In the genomic region with DNA sequence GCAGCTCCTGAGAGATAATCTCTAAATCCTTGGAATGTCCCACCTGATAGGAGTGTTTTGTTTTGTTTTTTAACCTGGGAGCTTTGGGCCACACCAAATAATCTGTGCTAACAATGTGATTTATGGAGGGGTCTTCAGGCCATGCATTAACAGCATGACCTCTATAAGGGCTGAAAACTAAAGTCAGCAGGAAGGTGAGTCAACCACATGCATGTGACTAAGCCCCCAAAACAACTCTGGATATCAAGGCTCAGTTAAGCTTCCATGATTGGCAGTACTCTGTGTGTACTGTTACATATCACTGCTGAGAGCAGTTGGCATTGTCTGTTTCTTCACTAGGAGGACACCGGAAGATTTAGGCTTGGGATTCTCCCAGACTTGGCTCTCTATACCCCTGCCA, we compare ENCODE assay signal across 28 cellular contexts. TPM values are rescaled to one million over a fixed set of nuclear protein-coding genes. Genes with fewer than 3 reads are reported as not detected.
A peak's percentile ranks its signal among the peaks of the same experiment; 100 is the strongest.
DNase-seq lines count a peak whose midpoint lies in the region; ATAC-seq and TF ChIP-seq lines count a peak whose summit lies in the region.
"Had no signal": no experiment of that assay in that cellular context is flagged by ENCODE, and none has a peak within 500 bp of the region (broad histone marks: within the 10 kb centered on the region; RNA-seq: fewer than 3 reads in every experiment).

No MANE protein-coding gene starts in this region.

- H3K4me3 Mint-ChIP-seq in Caco-2 (ENCODE audit: unreplicated experiment) = no peak overlapping the region
- no peak overlapping the region for H3K4me3 Mint-ChIP-seq in stimulated activated naive CD8-positive, alpha-beta T cell treated with anti-CD3 and anti-CD28 coated beads, Interleukin-15, amount 100 ng/mL, for 72 hours
- H3K4me3 Mint-ChIP-seq: activated naive CD8-positive, alpha-beta T cell treated with anti-CD3 and anti-CD28 coated beads, Interleukin-2, amount 50 U/mL, for 24 hours; activated T-cell treated with anti-CD3 and anti-CD28 coated beads, Interleukin-2, amount 50 U/mL, for 24 hours; nephron had no signal

- no peak overlapping the region for H4K8ac ChIP-seq in mesendoderm (ENCODE audit: low read depth, low read length)

- no peak overlapping the region for H4K5ac ChIP-seq in mesendoderm (ENCODE audit: low read length)

- H3K27ac ChIP-seq in SJCRH30 (peak overlapping the region; percentile 50), mesendoderm (ENCODE audit: low read depth, low read length) (peak overlapping the region; percentile 10), PC-3 (ENCODE audit: low read length) (no peak overlapping the region)
- H3K27ac ChIP-seq: BLaER1, body of pancreas, left lung, upper lobe of right lung had no signal

- CTCF ChIA-PET in Caco-2 (lab: Charles Lee) = interaction anchor here (0.6 to 1.2 kb wide), 4 partner anchors 18 to 231 kb away, joined by 3 to 17 read pairs (median 6); a partner anchor contains a TSS
- CTCF ChIA-PET in PC-3 (lab: Charles Lee) = no interaction called here

- no CpG with 5 or more reads among the region's 1 CpG for WGBS in mesendoderm (ENCODE audit: extremely low coverage, insufficient coverage, low lambda C conversion rate)

- TF ChIP-seq CTCF in Caco-2 (IDR thresholded peaks at IDR 0.05; ENCODE audit: insufficient read depth in 1 of 2, low read depth in 1 of 2, low read length in 1 of 2, severe bottlenecking in 1 of 2, unreplicated experiment in 1 of 2) = no peak
- no peak for TF ChIP-seq CTCF in BE2C (IDR thresholded peaks at IDR 0.05; ENCODE audit: low read depth, low read length)
- TF ChIP-seq CTCF in PC-3 (conservative IDR thresholded peaks at IDR 0.05; ENCODE audit: low read depth, low read length) = no peak

- H3K27me3 Mint-ChIP-seq in Caco-2 (ENCODE audit: insufficient read depth, unreplicated experiment) = no peaks in the 10 kb centered on the region
- H3K27me3 Mint-ChIP-seq in stimulated activated naive CD8-positive, alpha-beta T cell treated with anti-CD3 and anti-CD28 coated beads, Interleukin-15, amount 100 ng/mL, for 72 hours = no peaks in the 10 kb centered on the region
- H3K27me3 Mint-ChIP-seq: activated T-cell treated with anti-CD3 and anti-CD28 coated beads, Interleukin-2, amount 50 U/mL, for 24 hours had no signal

- peak overlapping the region; percentile 46 for H3K27ac Mint-ChIP-seq in Caco-2 (ENCODE audit: unreplicated experiment)
- H3K27ac Mint-ChIP-seq in stimulated activated naive CD8-positive, alpha-beta T cell treated with anti-CD3 and anti-CD28 coated beads, Interleukin-15, amount 100 ng/mL, for 72 hours = no peak overlapping the region
- H3K27ac Mint-ChIP-seq: activated naive CD8-positive, alpha-beta T cell treated with anti-CD3 and anti-CD28 coated beads, Interleukin-2, amount 50 U/mL, for 24 hours; activated T-cell treated with anti-CD3 and anti-CD28 coated beads, Interleukin-2, amount 50 U/mL, for 24 hours; nephron had no signal

- no peak overlapping the region for H2AFZ ChIP-seq in PC-3 (ENCODE audit: low read length)

- peaks cover 17% of the 10 kb centered on the region for H3K79me1 ChIP-seq in mesendoderm (ENCODE audit: low read length)

- no peak overlapping the region for H3K23ac ChIP-seq in mesendoderm (ENCODE audit: low read length)

- no peaks in the 10 kb centered on the region for H3K9me3 ChIP-seq in Caco-2
- peaks cover 11% of the 10 kb centered on the region for H3K9me3 ChIP-seq in SJCRH30 (replicated peaks)
- H3K9me3 ChIP-seq in BE2C = no peaks in the 10 kb centered on the region
- H3K9me3 ChIP-seq in PC-3 (ENCODE audit: low read length) = no peaks in the 10 kb centered on the region
- H3K9me3 ChIP-seq: BLaER1, body of pancreas, left lung, upper lobe of right lung had no signal

- H3K4me1 Mint-ChIP-seq in Caco-2 (ENCODE audit: low read depth, unreplicated experiment) = peaks cover 18% of the 10 kb centered on the region
- H3K4me1 Mint-ChIP-seq in stimulated activated naive CD8-positive, alpha-beta T cell treated with anti-CD3 and anti-CD28 coated beads, Interleukin-15, amount 100 ng/mL, for 72 hours = peaks cover 6% of the 10 kb centered on the region
- H3K4me1 Mint-ChIP-seq: activated naive CD8-positive, alpha-beta T cell treated with anti-CD3 and anti-CD28 coated beads, Interleukin-2, amount 50 U/mL, for 24 hours; nephron had no signal

- H3K4me1 ChIP-seq in Caco-2 = peaks cover 10% of the 10 kb centered on the region
- peaks cover 16% of the 10 kb centered on the region for H3K4me1 ChIP-seq in SJCRH30
- peaks cover 8% of the 10 kb centered on the region for H3K4me1 ChIP-seq in mesendoderm (ENCODE audit: control insufficient read depth, low read depth, low read length)
- H3K4me1 ChIP-seq in BE2C = no peaks in the 10 kb centered on the region
- H3K4me1 ChIP-seq in PC-3 (ENCODE audit: insufficient read depth, low read length) = 0 out of 2 replicates have a peak, but pooled peaks cover 3% of the 10 kb centered on the region
- H3K4me1 ChIP-seq: body of pancreas, left lung, upper lobe of right lung had no signal

- H3K36me3 ChIP-seq in Caco-2 (ENCODE audit: control insufficient read depth, insufficient read depth, low read length) = no peaks in the 10 kb centered on the region
- peaks cover 10% of the 10 kb centered on the region for H3K36me3 ChIP-seq in SJCRH30
- H3K36me3 ChIP-seq in mesendoderm (ENCODE audit: control insufficient read depth, insufficient read depth, low read length) = no peaks in the 10 kb centered on the region
- H3K36me3 ChIP-seq in BE2C = no peaks in the 10 kb centered on the region
- H3K36me3 ChIP-seq in PC-3 (ENCODE audit: low read depth, low read length) = 0 out of 2 replicates have a peak, but pooled peaks cover 3% of the 10 kb centered on the region
- H3K36me3 ChIP-seq: left lung, upper lobe of right lung had no signal

- H3K56ac ChIP-seq in mesendoderm (ENCODE audit: low read length) = no peak overlapping the region

- peak overlapping the region; percentile 5 for H3K4me2 ChIP-seq in mesendoderm (ENCODE audit: low read length)
- H3K4me2 ChIP-seq in PC-3 (ENCODE audit: low read length) = no peak overlapping the region
- H3K4me2 ChIP-seq: BLaER1 had no signal

- POLR2A ChIA-PET in Caco-2 (lab: Charles Lee) = interaction anchor here (0.6 kb wide), 1 partner anchor 428 kb away, joined by 3 read pairs; no protein-coding TSS in a partner anchor
- POLR2A ChIA-PET in PC-3 (lab: Charles Lee; ENCODE audit: unreplicated experiment) = interaction anchor here (0.5 kb wide), 2 partner anchors 146 to 149 kb away, joined by 4 read pairs; a partner anchor contains a TSS

- no peak overlapping the region for H2AK5ac ChIP-seq in mesendoderm (ENCODE audit: low read length)

- peak in 1 of 2 experiments; percentile 30 for DNase-seq in Caco-2
- peak; percentile 18 for DNase-seq in HCEC 1CT
- DNase-seq in SJCRH30 = peak; percentile 42 to 74
- peak; percentile 97 for DNase-seq in mesendoderm
- no peak for DNase-seq in stimulated activated naive CD8-positive, alpha-beta T cell treated with anti-CD3 and anti-CD28 coated beads, Interleukin-15, amount 100 ng/mL, for 72 hours
- no peak for DNase-seq in BE2C
- no peak for DNase-seq in COLO668 (lab: John Stamatoyannopoulos, UW; ENCODE audit: unreplicated experiment)
- no peak for DNase-seq in PC-3
- DNase-seq: activated CD4-positive, alpha-beta T cell treated with anti-CD3 and anti-CD28 coated beads for 4 hours; activated gamma-delta T cell treated with Interleukin-2 at 50 U/mL for 16 hours; activated naive CD8-positive, alpha-beta T cell treated with anti-CD3 and anti-CD28 coated beads, Interleukin-2, amount 50 U/mL, for 24 hours; activated T-cell treated with anti-CD3 and anti-CD28 coated beads, Interleukin-2, amount 50 U/mL, for 24 hours; body of pancreas; effector CD4-positive, alpha-beta T cell; foreskin melanocyte; H7; left lung; midbrain; MM.1S; NCI-H1417 treated with DMSO at 0.1 percent for 48 hours; NCI-H2107; NCI-H510A; RPMI8226; stimulated activated CD8-positive, alpha-beta memory T cell treated with anti-CD3 and anti-CD28 coated beads, Interleukin-4, amount 100 ng/mL, for 48 hours; T-helper 2 cell; upper lobe of right lung had no signal

- peak overlapping the region; percentile 80 for H3K18ac ChIP-seq in mesendoderm (ENCODE audit: low read length)

- H2BK120ac ChIP-seq in mesendoderm (ENCODE audit: low read depth, low read length) = no peak overlapping the region

- no peak overlapping the region for H2BK5ac ChIP-seq in mesendoderm (ENCODE audit: low read length)

- peaks cover 4% of the 10 kb centered on the region for H3K36me3 Mint-ChIP-seq in Caco-2 (ENCODE audit: insufficient read depth, unreplicated experiment)

- no peak overlapping the region for H3K4me3 ChIP-seq in Caco-2 (ENCODE audit: low read depth, low read length)
- H3K4me3 ChIP-seq in SJCRH30 = no peak overlapping the region
- no peak overlapping the region for H3K4me3 ChIP-seq in mesendoderm (ENCODE audit: low read length)
- H3K4me3 ChIP-seq in BE2C (ENCODE audit: low read depth, low read length) = no peak overlapping the region
- H3K4me3 ChIP-seq in PC-3 (ENCODE audit: low read length) = no peak overlapping the region
- H3K4me3 ChIP-seq: BLaER1, body of pancreas, left lung, upper lobe of right lung had no signal

- H3K9me3 Mint-ChIP-seq in Caco-2 (ENCODE audit: unreplicated experiment) = no peaks in the 10 kb centered on the region
- no peaks in the 10 kb centered on the region for H3K9me3 Mint-ChIP-seq in stimulated activated naive CD8-positive, alpha-beta T cell treated with anti-CD3 and anti-CD28 coated beads, Interleukin-15, amount 100 ng/mL, for 72 hours
- H3K9me3 Mint-ChIP-seq: activated naive CD8-positive, alpha-beta T cell treated with anti-CD3 and anti-CD28 coated beads, Interleukin-2, amount 50 U/mL, for 24 hours; activated T-cell treated with anti-CD3 and anti-CD28 coated beads, Interleukin-2, amount 50 U/mL, for 24 hours; nephron had no signal

- no peaks in the 10 kb centered on the region for H3K9me2 ChIP-seq in PC-3 (replicated peaks; ENCODE audit: low read length)

- H3F3A ChIP-seq in PC-3 (ENCODE audit: low read length, unreplicated experiment) = no peaks in the 10 kb centered on the region

- intact Hi-C loops in Caco-2 (cut with micrococcal nuclease; ENCODE audit: unreplicated experiment) (no loop called here), PC-3 (cut with micrococcal nuclease) (no loop called here)

- H3K9ac ChIP-seq in mesendoderm (ENCODE audit: low read length) (no peak overlapping the region), PC-3 (ENCODE audit: low read length) (no peak overlapping the region)
- H3K9ac ChIP-seq: BLaER1 had no signal

- H4K20me1 ChIP-seq in PC-3 (ENCODE audit: low read length) = peaks cover 15% of the 10 kb centered on the region; the same call in 1 of the 2 replicates
- H4K20me1 ChIP-seq: BLaER1 had no signal

- no peak overlapping the region for H2BK15ac ChIP-seq in mesendoderm (replicated peaks; ENCODE audit: low read depth)

- BruUV-seq in Caco-2 (replicated peaks; lab: Mats Ljungman, UMichigan) (no TSS peak), PC-3 (replicated peaks; lab: Mats Ljungman, UMichigan) (no TSS peak)

- no peak for ATAC-seq in stimulated activated naive CD8-positive, alpha-beta T cell treated with anti-CD3 and anti-CD28 coated beads, Interleukin-15, amount 100 ng/mL, for 72 hours
- no peak for ATAC-seq in PC-3
- ATAC-seq: activated naive CD8-positive, alpha-beta T cell treated with anti-CD3 and anti-CD28 coated beads, Interleukin-2, amount 50 U/mL, for 24 hours; body of pancreas; left lung; upper lobe of right lung had no signal

- peaks cover 27% of the 10 kb centered on the region for H3K79me2 ChIP-seq in mesendoderm (ENCODE audit: control insufficient read depth, insufficient read depth, low read length)
- peaks cover 94% of the 10 kb centered on the region for H3K79me2 ChIP-seq in PC-3 (ENCODE audit: low read length)

- H3K27me3 ChIP-seq in Caco-2 (replicated peaks; ENCODE audit: control insufficient read depth, insufficient read depth, low read length) = no peaks in the 10 kb centered on the region
- H3K27me3 ChIP-seq in SJCRH30 = no peaks in the 10 kb centered on the region
- no peaks in the 10 kb centered on the region for H3K27me3 ChIP-seq in mesendoderm (ENCODE audit: insufficient read depth, low read length, poor library complexity)
- no peaks in the 10 kb centered on the region for H3K27me3 ChIP-seq in BE2C
- no peaks in the 10 kb centered on the region for H3K27me3 ChIP-seq in PC-3 (ENCODE audit: low read length)
- H3K27me3 ChIP-seq: BLaER1, body of pancreas, left lung, upper lobe of right lung had no signal

- H3K4ac ChIP-seq in mesendoderm (ENCODE audit: low read depth, low read length) = no peak overlapping the region

RNA-seq across cellular contexts. Expression of a gene that starts 10.7 kb away (rescaled TPM):
- 12.3 and 16.8 TPM in 2 replicates for total RNA-seq in Caco-2 (2022)
- total RNA-seq in SJCRH30 (2014; rRNA removed; shearing (Covaris generic)) = 28.9 and 34.3 TPM in 2 replicates
- polyA plus RNA-seq in mesendoderm (2013, experiment 1 of 2) = 17.7 TPM
- 17.8 TPM for polyA plus RNA-seq in mesendoderm (2013, experiment 2 of 2)
- 3.3 TPM for polyA plus RNA-seq in BE2C (2012; ENCODE audit: insufficient read depth, insufficient read length, low read depth)
- 17.6 and 22.2 TPM in 2 replicates for total RNA-seq in PC-3 (2014; rRNA removed)
- total RNA-seq: body of pancreas, upper lobe of right lung had no signal

RNA-seq across cellular contexts. Expression of a gene that starts 27.0 kb away (rescaled TPM):
- total RNA-seq in Caco-2 (2022) (22.3 and 26.0 TPM in 2 replicates), PC-3 (2014; rRNA removed) (6.4 and 7.2 TPM in 2 replicates)
- total RNA-seq in SJCRH30 (2014; rRNA removed; shearing (Covaris generic)) = 2.1 and 2.4 TPM in 2 replicates
- 3.7 TPM for polyA plus RNA-seq in mesendoderm (2013, experiment 1 of 2)
- polyA plus RNA-seq in mesendoderm (2013, experiment 2 of 2) = 3.5 TPM
- 3.8 TPM for polyA plus RNA-seq in BE2C (2012; ENCODE audit: insufficient read depth, insufficient read length, low read depth)

RNA-seq across cellular contexts. Expression of a gene that starts 28.8 kb away (rescaled TPM):
- total RNA-seq in Caco-2 (2022) (23.5 and 26.2 TPM in 2 replicates), PC-3 (2014; rRNA removed) (32.3 and 35.6 TPM in 2 replicates)
- 47.9 and 49.9 TPM in 2 replicates for total RNA-seq in SJCRH30 (2014; rRNA removed; shearing (Covaris generic))
- 12.5 TPM for polyA plus RNA-seq in mesendoderm (2013, experiment 1 of 2)
- polyA plus RNA-seq in mesendoderm (2013, experiment 2 of 2) = 12.9 TPM
- 46.7 TPM for polyA plus RNA-seq in BE2C (2012; ENCODE audit: insufficient read depth, insufficient read length, low read depth)

RNA-seq across cellular contexts. Expression of a gene that starts 48.5 kb away (rescaled TPM):
- total RNA-seq in Caco-2 (2022) (58.3 and 60.6 TPM in 2 replicates), PC-3 (2014; rRNA removed) (38.6 and 43.7 TPM in 2 replicates)
- total RNA-seq in SJCRH30 (2014; rRNA removed; shearing (Covaris generic)) = 63.1 and 64.3 TPM in 2 replicates
- 58.2 TPM for polyA plus RNA-seq in mesendoderm (2013, experiment 1 of 2)
- 57.4 TPM for polyA plus RNA-seq in mesendoderm (2013, experiment 2 of 2)
- 19.0 TPM for polyA plus RNA-seq in BE2C (2012; ENCODE audit: insufficient read depth, insufficient read length, low read depth)

RNA-seq across cellular contexts. Expression of a gene that starts 57.7 kb away (rescaled TPM):
- total RNA-seq in Caco-2 (2022) (188 and 207 TPM in 2 replicates), PC-3 (2014; rRNA removed) (177 and 206 TPM in 2 replicates)
- total RNA-seq in SJCRH30 (2014; rRNA removed; shearing (Covaris generic)) = 1,028 and 1,091 TPM in 2 replicates
- polyA plus RNA-seq in mesendoderm (2013, experiment 1 of 2) = 531 TPM
- 528 TPM for polyA plus RNA-seq in mesendoderm (2013, experiment 2 of 2)
- 259 TPM for polyA plus RNA-seq in BE2C (2012; ENCODE audit: insufficient read depth, insufficient read length, low read depth)

Comparison
In these comparisons a context has a peak if more than half of its experiments do, and no peak if none do; other contexts are left out.
1. DNase-seq: peak in HCEC 1CT (single experiment), SJCRH30 (2 of 2) and mesendoderm (single experiment); none in stimulated activated naive CD8-positive, alpha-beta T cell treated with anti-CD3 and anti-CD28 coated beads, Interleukin-15, amount 100 ng/mL, for 72 hours (0 of 2), BE2C (single experiment), COLO668 (single experiment) and PC-3 (single experiment).